In the genomic region with DNA sequence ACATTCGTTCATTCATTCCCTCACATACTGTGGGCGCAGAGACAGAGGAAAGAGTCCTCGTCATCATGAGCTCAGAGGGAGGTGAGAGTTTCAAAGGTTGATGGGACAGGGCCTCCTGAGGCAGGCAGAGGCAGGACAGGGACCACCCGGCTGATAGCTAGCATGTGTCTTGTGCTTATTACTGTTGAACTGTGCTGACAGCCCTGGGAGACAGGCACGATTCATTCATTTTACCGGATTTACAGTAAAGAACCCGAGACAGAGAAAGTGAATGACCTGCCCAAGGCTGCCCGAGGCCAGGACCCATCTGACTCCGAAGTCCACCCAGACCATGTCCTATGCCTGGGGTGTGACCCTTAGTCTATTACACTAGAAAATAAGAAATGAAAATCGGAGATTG, we compare ENCODE assay signal across 9 cellular contexts. TPM values are rescaled to one million over a fixed set of nuclear protein-coding genes. Genes with fewer than 3 reads are reported as not detected.
"Had no signal": no experiment of that assay in that cellular context is flagged by ENCODE, and none has a peak within 500 bp of the region (broad histone marks: within the 10 kb centered on the region; RNA-seq: fewer than 3 reads in every experiment).

No MANE protein-coding gene starts in this region.

- FAIRE-seq: H1, H54, HTR-8/SVneo, K562 had no signal

- DNase-seq: H9, HCEC 1CT, IMR-90 had no signal

- ATAC-seq: K562 had no signal

- H3K4me3 Mint-ChIP-seq: GM23338, H9 had no signal

- H3K27ac Mint-ChIP-seq: GM23338, H9 had no signal

- H3K4me2 ChIP-seq: GM23338 had no signal

- H3K4me3 ChIP-seq: GM23338, K562 had no signal

- H2AFZ ChIP-seq: GM23338 had no signal

- H3K9me3 Mint-ChIP-seq: GM23338, H9 had no signal

RNA-seq across cellular contexts. Expression of a gene that starts 4.9 kb away (rescaled TPM):
- total RNA-seq: HT-29, IMR-90, K562 had no signal
- polyA plus RNA-seq: IMR-90, K562 had no signal

RNA-seq across cellular contexts. Expression of a gene that starts 22.1 kb away (rescaled TPM):
- total RNA-seq: H1, H9, HT-29, IMR-90, K562 had no signal
- polyA plus RNA-seq: IMR-90, K562 had no signal
